8 cellular contexts compared by ENCODE assay signal in genomic region chr2:45993476-45993991, GRCh38.
DNase-seq lines count a peak whose midpoint lies in the region; ATAC-seq and TF ChIP-seq lines count a peak whose summit lies in the region.

No MANE protein-coding gene starts in this region.

- intact Hi-C loops in natural killer cell (cut with micrococcal nuclease), result loop anchor here (1.0 to 5.0 kb wide), 3 partner anchors 374 to 659 kb away; no protein-coding TSS in a partner anchor

- POLR2A ChIA-PET in WTC11 (lab: Charles Lee), result interaction anchor here (0.8 kb wide), 1 partner anchor 343 kb away, joined by 4 read pairs; no protein-coding TSS in a partner anchor

- no peak overlapping the region for H3K4me3 Mint-ChIP-seq in natural killer cell
- H3K4me3 Mint-ChIP-seq in natural killer cell treated with Interleukin-12 subunit alpha and Interleukin-12 subunit beta and Interleukin-15 and Interleukin-18, amount 100 ng/mL, for 72 hours, result no peak overlapping the region
- no peak overlapping the region for H3K4me3 Mint-ChIP-seq in WTC11

- no peaks in the 10 kb centered on the region for H3K9me3 Mint-ChIP-seq in natural killer cell
- H3K9me3 Mint-ChIP-seq in natural killer cell treated with Interleukin-12 subunit alpha and Interleukin-12 subunit beta and Interleukin-15 and Interleukin-18, amount 100 ng/mL, for 72 hours, result no peaks in the 10 kb centered on the region
- H3K9me3 Mint-ChIP-seq in WTC11, result no peaks in the 10 kb centered on the region

- TF ChIP-seq CTCF in natural killer cell (IDR thresholded peaks at IDR 0.05) (peak; percentile 81), WTC11 (IDR thresholded peaks at IDR 0.05) (peak; percentile 55)

- CTCF ChIA-PET in WTC11 (lab: Charles Lee), result interaction anchor here (0.6 to 2.7 kb wide), 30 partner anchors 8 to 572 kb away, joined by 3 to 41 read pairs (median 4); no protein-coding TSS in a partner anchor

- no peaks in the 10 kb centered on the region for H3K27me3 Mint-ChIP-seq in natural killer cell (ENCODE audit: low read depth in 2 of 2)
- H3K27me3 Mint-ChIP-seq in natural killer cell treated with Interleukin-12 subunit alpha and Interleukin-12 subunit beta and Interleukin-15 and Interleukin-18, amount 100 ng/mL, for 72 hours, result no peaks in the 10 kb centered on the region
- no peaks in the 10 kb centered on the region for H3K27me3 Mint-ChIP-seq in WTC11 (ENCODE audit: low read depth)

- H3K27ac Mint-ChIP-seq in natural killer cell (no peak overlapping the region), WTC11 (no peak overlapping the region)
- no peak overlapping the region for H3K27ac Mint-ChIP-seq in natural killer cell treated with Interleukin-12 subunit alpha and Interleukin-12 subunit beta and Interleukin-15 and Interleukin-18, amount 100 ng/mL, for 72 hours

- H3K36me3 Mint-ChIP-seq in natural killer cell, result no peaks in the 10 kb centered on the region
- H3K36me3 Mint-ChIP-seq in natural killer cell treated with Interleukin-12 subunit alpha and Interleukin-12 subunit beta and Interleukin-15 and Interleukin-18, amount 100 ng/mL, for 72 hours, result no peaks in the 10 kb centered on the region
- H3K36me3 Mint-ChIP-seq in WTC11, result no peaks in the 10 kb centered on the region

- no peaks in the 10 kb centered on the region for H3K4me1 Mint-ChIP-seq in natural killer cell
- H3K4me1 Mint-ChIP-seq in natural killer cell treated with Interleukin-12 subunit alpha and Interleukin-12 subunit beta and Interleukin-15 and Interleukin-18, amount 100 ng/mL, for 72 hours (ENCODE audit: low read depth in 2 of 2), result peaks cover 3 to 5% of the 10 kb centered on the region in 2 donors
- peaks cover 15% of the 10 kb centered on the region for H3K4me1 Mint-ChIP-seq in WTC11

- ATAC-seq in natural killer cell, result peak; percentile 65 to 75 (median 71)
- ATAC-seq in natural killer cell treated with Interleukin-12 subunit alpha and Interleukin-12 subunit beta and Interleukin-15 and Interleukin-18, amount 100 ng/mL, for 72 hours, result no peak
- peak; percentile 86 for ATAC-seq in WTC11
- ATAC-seq in HG02884 (IDR thresholded peaks at IDR 0.05; ENCODE audit: unreplicated experiment), result no peak

- DNase-seq in natural killer cell, result peak; percentile 30
- DNase-seq in natural killer cell treated with Interleukin-12 subunit alpha and Interleukin-12 subunit beta and Interleukin-15 and Interleukin-18, amount 100 ng/mL, for 72 hours (ENCODE audit: low spot score), result no peak
- DNase-seq in NCI-H2196 treated with DMSO at 0.1 percent for 48 hours (lab: John Stamatoyannopoulos, UW; ENCODE audit: unreplicated experiment), result peak; percentile 46
- DNase-seq in WTC11 (ENCODE audit: low spot score), result peak; percentile 74
- peak; percentile 36 for DNase-seq in cerebellum (ENCODE audit: low spot score)
- DNase-seq in kidney tubule cell (ENCODE audit: low spot score), result peak; percentile 71
- peak; percentile 40 to 51 for DNase-seq in stimulated activated CD4-positive, alpha-beta T cell treated with anti-CD3 and anti-CD28 coated beads, Interleukin-4, amount 100 ng/mL, for 48 hours (ENCODE audit: low read depth in 2 of 2)

TF ChIP-seq in WTC11, 78 proteins besides CTCF, POLR2A, EP300 and RAD21:
- TF ChIP-seq ZBTB43 (CRISPR knock-in tag; IDR thresholded peaks at IDR 0.05) (no peak), GABPB1 (CRISPR knock-in tag; IDR thresholded peaks at IDR 0.05) (peak; percentile 89), GTF2I (CRISPR knock-in tag; conservative IDR thresholded peaks at IDR 0.05) (no peak), NR1H2 (CRISPR knock-in tag; IDR thresholded peaks at IDR 0.05) (no peak)

Comparison
In these comparisons a context has a peak if more than half of its experiments do, and no peak if none do; other contexts are left out.
1. ATAC-seq: peak in natural killer cell (3 of 3) and WTC11 (single experiment); none in natural killer cell treated with Interleukin-12 subunit alpha and Interleukin-12 subunit beta and Interleukin-15 and Interleukin-18, amount 100 ng/mL, for 72 hours (0 of 2) and HG02884 (single experiment).